15 cellular contexts compared by ENCODE assay signal in the genomic region with DNA sequence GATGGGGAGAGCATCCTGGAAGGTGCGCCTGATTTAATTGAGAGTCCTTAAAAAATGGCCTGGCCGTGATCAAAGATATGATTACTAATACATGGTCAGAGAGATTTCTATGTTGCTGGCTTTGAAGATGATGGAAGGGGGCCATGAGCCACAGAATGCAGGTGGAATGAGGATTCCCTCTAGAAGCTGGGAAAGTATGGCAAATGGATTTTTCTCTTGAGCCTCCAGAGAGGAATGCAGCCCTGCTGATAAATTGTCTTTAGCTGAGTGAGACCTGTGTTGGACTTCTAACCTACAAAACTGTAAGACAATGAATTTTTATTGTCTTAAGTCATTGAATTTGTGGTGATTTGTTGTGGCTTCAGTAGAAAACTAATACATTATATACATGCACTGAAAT. TPM values are rescaled to one million over a fixed set of nuclear protein-coding genes. Genes with fewer than 3 reads are reported as not detected.
DNase-seq lines count a peak whose midpoint lies in the region; ATAC-seq and TF ChIP-seq lines count a peak whose summit lies in the region.
"Had no signal": no experiment of that assay in that cellular context is flagged by ENCODE, and none has a peak within 500 bp of the region (broad histone marks: within the 10 kb centered on the region; RNA-seq: fewer than 3 reads in every experiment).

No MANE protein-coding gene starts in this region.

- no peaks in the 10 kb centered on the region for H3K27me3 Mint-ChIP-seq in activated naive CD8-positive, alpha-beta T cell
- H3K27me3 Mint-ChIP-seq in activated naive CD8-positive, alpha-beta T cell treated with anti-CD3 and anti-CD28 coated beads, Interleukin-2, amount 50 U/mL, for 24 hours = no peaks in the 10 kb centered on the region
- H3K27me3 Mint-ChIP-seq in endothelial cell (ENCODE audit: unreplicated experiment) = no peaks in the 10 kb centered on the region
- no peaks in the 10 kb centered on the region for H3K27me3 Mint-ChIP-seq in T-helper 2 cell treated with Interferon-gamma antibody and Interleukin-4, amounts not matched to agents 5 μg/mL and 100 μg/mL, for 36 hours (ENCODE audit: low read depth)
- H3K27me3 Mint-ChIP-seq: B cell, IgD-negative memory B cell had no signal

- peak overlapping the region; percentile 2 for H3K27ac Mint-ChIP-seq in activated naive CD8-positive, alpha-beta T cell
- H3K27ac Mint-ChIP-seq in activated naive CD8-positive, alpha-beta T cell treated with anti-CD3 and anti-CD28 coated beads, Interleukin-2, amount 50 U/mL, for 24 hours = no peak overlapping the region
- peak overlapping the region; percentile 6 for H3K27ac Mint-ChIP-seq in endothelial cell (ENCODE audit: unreplicated experiment)
- no peak overlapping the region for H3K27ac Mint-ChIP-seq in T-helper 2 cell treated with Interferon-gamma antibody and Interleukin-4, amounts not matched to agents 5 μg/mL and 100 μg/mL, for 36 hours
- H3K27ac Mint-ChIP-seq: B cell; CD8-positive, alpha-beta T cell; IgD-negative memory B cell had no signal

- no peak for TF ChIP-seq POLR2A in erythroblast (IDR thresholded peaks at IDR 0.05; ENCODE audit: low read length)

- ATAC-seq in activated naive CD8-positive, alpha-beta T cell treated with anti-CD3 and anti-CD28 coated beads, Interleukin-2, amount 50 U/mL, for 24 hours = no peak
- ATAC-seq in GM18909 (IDR thresholded peaks at IDR 0.05; ENCODE audit: poor library complexity, unreplicated experiment) = no peak
- ATAC-seq: CD8-positive, alpha-beta T cell; HepG2 had no signal

- no peaks in the 10 kb centered on the region for H3K9me3 Mint-ChIP-seq in activated naive CD8-positive, alpha-beta T cell (ENCODE audit: low read depth)
- H3K9me3 Mint-ChIP-seq in activated naive CD8-positive, alpha-beta T cell treated with anti-CD3 and anti-CD28 coated beads, Interleukin-2, amount 50 U/mL, for 24 hours = no peaks in the 10 kb centered on the region
- H3K9me3 Mint-ChIP-seq in endothelial cell (ENCODE audit: unreplicated experiment) = no peaks in the 10 kb centered on the region
- no peaks in the 10 kb centered on the region for H3K9me3 Mint-ChIP-seq in T-helper 2 cell treated with Interferon-gamma antibody and Interleukin-4, amounts not matched to agents 5 μg/mL and 100 μg/mL, for 36 hours
- H3K9me3 Mint-ChIP-seq: CD8-positive, alpha-beta T cell; IgD-negative memory B cell had no signal

- no peak for TF ChIP-seq CTCF in endothelial cell (IDR thresholded peaks at IDR 0.05; ENCODE audit: unreplicated experiment)

- peaks cover 3% of the 10 kb centered on the region for H3K36me3 Mint-ChIP-seq in activated naive CD8-positive, alpha-beta T cell
- peaks cover 2% of the 10 kb centered on the region for H3K36me3 Mint-ChIP-seq in activated naive CD8-positive, alpha-beta T cell treated with anti-CD3 and anti-CD28 coated beads, Interleukin-2, amount 50 U/mL, for 24 hours (ENCODE audit: low read depth)
- no peaks in the 10 kb centered on the region for H3K36me3 Mint-ChIP-seq in endothelial cell (ENCODE audit: low read depth, unreplicated experiment)
- peaks cover 4% of the 10 kb centered on the region for H3K36me3 Mint-ChIP-seq in T-helper 2 cell treated with Interferon-gamma antibody and Interleukin-4, amounts not matched to agents 5 μg/mL and 100 μg/mL, for 36 hours (ENCODE audit: low read depth)
- H3K36me3 Mint-ChIP-seq: IgD-negative memory B cell had no signal

- H3K4me3 Mint-ChIP-seq in activated naive CD8-positive, alpha-beta T cell = no peak overlapping the region
- no peak overlapping the region for H3K4me3 Mint-ChIP-seq in activated naive CD8-positive, alpha-beta T cell treated with anti-CD3 and anti-CD28 coated beads, Interleukin-2, amount 50 U/mL, for 24 hours
- no peak overlapping the region for H3K4me3 Mint-ChIP-seq in endothelial cell (ENCODE audit: unreplicated experiment)
- no peak overlapping the region for H3K4me3 Mint-ChIP-seq in T-helper 2 cell treated with Interferon-gamma antibody and Interleukin-4, amounts not matched to agents 5 μg/mL and 100 μg/mL, for 36 hours
- H3K4me3 Mint-ChIP-seq: B cell; CD8-positive, alpha-beta T cell; IgD-negative memory B cell had no signal

- peaks cover 55% of the 10 kb centered on the region for H3K4me1 Mint-ChIP-seq in activated naive CD8-positive, alpha-beta T cell (ENCODE audit: low read depth)
- H3K4me1 Mint-ChIP-seq in activated naive CD8-positive, alpha-beta T cell treated with anti-CD3 and anti-CD28 coated beads, Interleukin-2, amount 50 U/mL, for 24 hours = peaks cover 21% of the 10 kb centered on the region
- no peaks in the 10 kb centered on the region for H3K4me1 Mint-ChIP-seq in endothelial cell (ENCODE audit: unreplicated experiment)
- H3K4me1 Mint-ChIP-seq in T-helper 2 cell treated with Interferon-gamma antibody and Interleukin-4, amounts not matched to agents 5 μg/mL and 100 μg/mL, for 36 hours (ENCODE audit: low read depth) = peaks cover 6% of the 10 kb centered on the region

- DNase-seq in activated naive CD8-positive, alpha-beta T cell treated with anti-CD3 and anti-CD28 coated beads, Interleukin-2, amount 50 U/mL, for 24 hours = no peak
- peak; percentile 22 for DNase-seq in astrocyte of the hippocampus (ENCODE audit: low read depth, low spot score)
- no peak for DNase-seq in endothelial cell (ENCODE audit: low spot score)
- DNase-seq in T-helper 2 cell treated with Interferon-gamma antibody and Interleukin-4, amounts not matched to agents 5 μg/mL and 100 μg/mL, for 36 hours (ENCODE audit: low spot score) = no peak
- DNase-seq in ureter (ENCODE audit: low spot score) = no peak
- no peak for DNase-seq in erythroblast (lab: John Stamatoyannopoulos, UW)
- DNase-seq: Calu3; CD8-positive, alpha-beta T cell; DMS79 treated with DMSO at 0.1 percent for 48 hours; GF-D8 had no signal

RNA-seq across cellular contexts. Expression of gene NUDT9, which starts 7.7 kb away (rescaled TPM):
- total RNA-seq in endothelial cell (ENCODE audit: unreplicated experiment) (16.6 TPM), ureter (24.2 TPM)

RNA-seq across cellular contexts. Expression of gene HSD17B11, which starts 39.0 kb away (rescaled TPM):
- total RNA-seq in endothelial cell (ENCODE audit: unreplicated experiment) (27.2 TPM), ureter (27.0 TPM)

Comparison
In these comparisons a context has a peak if more than half of its experiments do, and no peak if none do; other contexts are left out.
1. H3K27ac Mint-ChIP-seq: peak in activated naive CD8-positive, alpha-beta T cell (single experiment) and endothelial cell (single experiment); none in activated naive CD8-positive, alpha-beta T cell treated with anti-CD3 and anti-CD28 coated beads, Interleukin-2, amount 50 U/mL, for 24 hours (single experiment) and T-helper 2 cell treated with Interferon-gamma antibody and Interleukin-4, amounts not matched to agents 5 μg/mL and 100 μg/mL, for 36 hours (single experiment).